ENCODE assay signal across 19 cellular contexts in genomic region chr1:109808703-109809102, GRCh38. TPM values are rescaled to one million over a fixed set of nuclear protein-coding genes. Genes with fewer than 3 reads are reported as not detected.
"Had no signal": no experiment of that assay in that cellular context is flagged by ENCODE, and none has a peak within 500 bp of the region (broad histone marks: within the 10 kb centered on the region; RNA-seq: fewer than 3 reads in every experiment).

No MANE protein-coding gene starts in this region.

- H3K36me3 Mint-ChIP-seq: activated naive CD8-positive, alpha-beta T cell had no signal

- H3K4me3 Mint-ChIP-seq: activated B cell treated with CpG ODN at 0.5 μM for 24 hours; activated naive CD8-positive, alpha-beta T cell; nephron; stimulated activated naive CD8-positive, alpha-beta T cell treated with anti-CD3 and anti-CD28 coated beads, Interleukin-15, Interleukin-2, amounts not matched to agents 100 ng/mL and 50 ng/mL, for 24 hours had no signal

- H3K9me3 ChIP-seq: ascending aorta, esophagus squamous epithelium, psoas muscle, right lobe of liver, upper lobe of right lung had no signal

- H3K4me1 ChIP-seq: right lobe of liver had no signal

- H3K36me3 ChIP-seq: ascending aorta, esophagus squamous epithelium, right lobe of liver, upper lobe of right lung had no signal

- H3K27me3 Mint-ChIP-seq: activated naive CD8-positive, alpha-beta T cell; stimulated activated naive CD8-positive, alpha-beta T cell treated with anti-CD3 and anti-CD28 coated beads, Interleukin-15, Interleukin-2, amounts not matched to agents 100 ng/mL and 50 ng/mL, for 24 hours had no signal

- H3K9me3 Mint-ChIP-seq: activated B cell treated with CpG ODN at 0.5 μM for 24 hours; nephron; stimulated activated naive CD8-positive, alpha-beta T cell treated with anti-CD3 and anti-CD28 coated beads, Interleukin-15, Interleukin-2, amounts not matched to agents 100 ng/mL and 50 ng/mL, for 24 hours had no signal

- DNase-seq: activated B cell treated with CpG ODN at 0.5 μM for 24 hours; activated CD4-positive, alpha-beta T cell treated with anti-CD3 and anti-CD28 coated beads, Interleukin-2, amount 50 U/mL, for 1 hour; activated T-cell treated with anti-CD3 and anti-CD28 coated beads for 4 hours; esophagus squamous epithelium; glutamatergic neuron; left cardiac atrium; stimulated activated CD4-positive, alpha-beta T cell treated with anti-CD3 and anti-CD28 coated beads, Interleukin-12 subunit alpha, Interleukin-12 subunit beta, amount 100 ng/mL, for 4 hours had no signal

- H3K4me3 ChIP-seq: ascending aorta, esophagus squamous epithelium, psoas muscle, right lobe of liver, upper lobe of right lung had no signal

- H3K27me3 ChIP-seq: ascending aorta, esophagus squamous epithelium, right lobe of liver, upper lobe of right lung had no signal

- H3K27ac ChIP-seq: ascending aorta, esophagus squamous epithelium, psoas muscle, right lobe of liver, upper lobe of right lung had no signal

- H3K27ac Mint-ChIP-seq: activated B cell treated with CpG ODN at 0.5 μM for 24 hours; activated naive CD8-positive, alpha-beta T cell; nephron had no signal

RNA-seq across cellular contexts. Expression of gene EPS8L3, which starts 45.0 kb away (rescaled TPM):
- total RNA-seq: activated B cell treated with CpG ODN at 0.5 μM for 24 hours; activated CD8-positive, alpha-beta memory T cell treated with anti-CD3 and anti-CD28 coated beads for 36 hours; ascending aorta; left cardiac atrium; lung microvascular endothelial cell; osteoblast; T-helper 1 cell treated with Interleukin-12 subunit alpha and Interleukin-12 subunit beta and Interleukin-4 antibody, amounts not matched to agents 30 ng/mL and 1 ng/mL, for 36 hours; temporal lobe; upper lobe of right lung had no signal
